In the genomic region with DNA sequence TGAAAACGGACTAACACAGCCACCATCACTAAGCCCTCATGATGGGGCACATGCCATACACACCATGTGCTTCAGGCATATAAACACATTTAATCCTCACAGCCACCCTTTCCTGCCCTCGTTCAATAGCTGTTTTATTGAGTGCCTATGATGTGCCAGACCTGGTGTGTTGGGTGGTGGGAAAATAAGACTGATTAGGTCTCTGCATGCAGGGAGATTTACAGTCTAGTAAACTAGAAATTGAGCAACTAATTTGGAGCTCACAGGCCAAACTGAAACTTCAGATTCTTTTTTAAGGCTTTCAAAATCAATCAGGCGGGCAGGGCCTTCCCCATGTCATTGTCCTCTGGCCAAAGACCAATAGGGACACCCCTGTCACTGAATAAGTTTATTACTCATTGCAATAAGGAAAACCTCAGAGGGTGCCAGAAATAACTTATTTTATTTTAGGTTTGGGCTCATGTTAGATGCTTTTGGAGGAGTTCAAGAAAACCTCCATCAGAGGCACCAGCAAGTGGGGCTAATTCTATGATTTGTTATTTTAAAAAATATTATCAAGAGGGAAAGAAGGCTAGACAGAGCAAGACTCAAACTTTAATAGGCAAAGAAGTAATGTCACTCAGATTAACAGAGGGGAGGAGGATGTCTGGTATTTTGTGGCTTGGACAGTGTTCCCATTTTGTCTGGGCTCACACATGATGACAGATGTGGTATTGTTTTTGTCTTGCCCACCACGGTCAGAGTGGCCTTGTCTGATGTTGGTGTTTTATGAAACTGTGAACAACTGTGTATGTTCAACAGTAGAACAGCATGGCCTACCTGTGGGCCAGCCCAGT, we compare ENCODE assay signal across 11 cellular contexts. TPM values are rescaled to one million over a fixed set of nuclear protein-coding genes. Genes with fewer than 3 reads are reported as not detected.
A peak's percentile ranks its signal among the peaks of the same experiment; 100 is the strongest.
DNase-seq lines count a peak whose midpoint lies in the region; ATAC-seq and TF ChIP-seq lines count a peak whose summit lies in the region.
"Had no signal": no experiment of that assay in that cellular context is flagged by ENCODE, and none has a peak within 500 bp of the region (broad histone marks: within the 10 kb centered on the region; RNA-seq: fewer than 3 reads in every experiment).

No MANE protein-coding gene starts in this region.

- CTCF ChIA-PET in Caco-2 (lab: Charles Lee): no interaction called here

- no peaks in the 10 kb centered on the region for H3K27me3 Mint-ChIP-seq in Caco-2 (ENCODE audit: insufficient read depth, unreplicated experiment)
- H3K27me3 Mint-ChIP-seq: brain had no signal

- POLR2A ChIA-PET in Caco-2 (lab: Charles Lee): no interaction called here

- DNase-seq in fibroblast of villous mesenchyme (ENCODE audit: low read depth): peak; percentile 83
- DNase-seq in NCI-H2171 treated with DMSO at 0.1 percent for 48 hours (lab: John Stamatoyannopoulos, UW): no peak
- DNase-seq in Caco-2: no peak
- no peak for DNase-seq in dorsolateral prefrontal cortex
- DNase-seq: head of caudate nucleus, NCI-H1417 had no signal

- BruUV-seq in Caco-2 (replicated peaks; lab: Mats Ljungman, UMichigan): no TSS peak

- no peaks in the 10 kb centered on the region for H3K4me1 Mint-ChIP-seq in Caco-2 (ENCODE audit: low read depth, unreplicated experiment)
- H3K4me1 Mint-ChIP-seq: brain had no signal

- H3K4me1 ChIP-seq in Caco-2: no peaks in the 10 kb centered on the region

- H3K36me3 Mint-ChIP-seq in Caco-2 (ENCODE audit: insufficient read depth, unreplicated experiment): peaks cover 12% of the 10 kb centered on the region

- no peak for TF ChIP-seq CTCF in fibroblast of villous mesenchyme (IDR thresholded peaks at IDR 0.05; ENCODE audit: insufficient read depth, low read depth, low read length)
- no peak for TF ChIP-seq CTCF in Caco-2 (IDR thresholded peaks at IDR 0.05; ENCODE audit: insufficient read depth in 1 of 2, low read depth in 1 of 2, low read length in 1 of 2, severe bottlenecking in 1 of 2, unreplicated experiment in 1 of 2)
- no peak for TF ChIP-seq CTCF in dorsolateral prefrontal cortex (IDR thresholded peaks at IDR 0.05 in 54 of 56, conservative IDR thresholded peaks at IDR 0.05 in 2 of 56; ENCODE audit: low read depth in 1 of 56, partially characterized antibody in 56 of 56)

- H3K27ac Mint-ChIP-seq in Caco-2 (ENCODE audit: unreplicated experiment): no peak overlapping the region
- H3K27ac Mint-ChIP-seq: brain had no signal

- H3K27me3 ChIP-seq in Caco-2 (replicated peaks; ENCODE audit: control insufficient read depth, insufficient read depth, low read length) (no peaks in the 10 kb centered on the region), dorsolateral prefrontal cortex (no peaks in the 10 kb centered on the region)

- intact Hi-C loops in Caco-2 (cut with micrococcal nuclease; ENCODE audit: unreplicated experiment) (no loop called here), dorsolateral prefrontal cortex (cut with DNase I) (no loop called here)

- no peak overlapping the region for H3K4me3 ChIP-seq in fibroblast of villous mesenchyme (ENCODE audit: low read depth, low read length)
- no peak overlapping the region for H3K4me3 ChIP-seq in Caco-2 (ENCODE audit: low read depth, low read length)
- H3K4me3 ChIP-seq in dorsolateral prefrontal cortex: no peak overlapping the region

- no peaks in the 10 kb centered on the region for H3K9me3 Mint-ChIP-seq in Caco-2 (ENCODE audit: unreplicated experiment)

- no peaks in the 10 kb centered on the region for H3K9me3 ChIP-seq in Caco-2

- ATAC-seq in GM18870 (IDR thresholded peaks at IDR 0.05; ENCODE audit: unreplicated experiment): peak; percentile 92
- ATAC-seq in GM21423 (IDR thresholded peaks at IDR 0.05; ENCODE audit: unreplicated experiment): peak; percentile 89
- ATAC-seq in HG03175 (IDR thresholded peaks at IDR 0.05; ENCODE audit: unreplicated experiment): peak; percentile 85
- no peak for ATAC-seq in SK-N-SH treated with all-trans-retinoic acid at 6 μM for 48 hours

- H3K36me3 ChIP-seq in Caco-2 (ENCODE audit: control insufficient read depth, insufficient read depth, low read length): no peaks in the 10 kb centered on the region

- H3K27ac ChIP-seq in dorsolateral prefrontal cortex: no peak overlapping the region

- H3K4me3 Mint-ChIP-seq in Caco-2 (ENCODE audit: unreplicated experiment): no peak overlapping the region
- H3K4me3 Mint-ChIP-seq: brain had no signal

TF ChIP-seq in SK-N-SH treated with all-trans-retinoic acid at 6 μM for 48 hours, 23 proteins besides CTCF, POLR2A, EP300 and RAD21 (continues in another document):
- no peak for TF ChIP-seq ISL1 (CRISPR knock-in tag; IDR thresholded peaks at IDR 0.05)
- TF ChIP-seq ZFP3 (CRISPR knock-in tag; IDR thresholded peaks at IDR 0.05): no peak
- no peak for TF ChIP-seq ARNTL (CRISPR knock-in tag; IDR thresholded peaks at IDR 0.05; ENCODE audit: borderline replicate concordance, low read depth)
- TF ChIP-seq, protein P1, sequence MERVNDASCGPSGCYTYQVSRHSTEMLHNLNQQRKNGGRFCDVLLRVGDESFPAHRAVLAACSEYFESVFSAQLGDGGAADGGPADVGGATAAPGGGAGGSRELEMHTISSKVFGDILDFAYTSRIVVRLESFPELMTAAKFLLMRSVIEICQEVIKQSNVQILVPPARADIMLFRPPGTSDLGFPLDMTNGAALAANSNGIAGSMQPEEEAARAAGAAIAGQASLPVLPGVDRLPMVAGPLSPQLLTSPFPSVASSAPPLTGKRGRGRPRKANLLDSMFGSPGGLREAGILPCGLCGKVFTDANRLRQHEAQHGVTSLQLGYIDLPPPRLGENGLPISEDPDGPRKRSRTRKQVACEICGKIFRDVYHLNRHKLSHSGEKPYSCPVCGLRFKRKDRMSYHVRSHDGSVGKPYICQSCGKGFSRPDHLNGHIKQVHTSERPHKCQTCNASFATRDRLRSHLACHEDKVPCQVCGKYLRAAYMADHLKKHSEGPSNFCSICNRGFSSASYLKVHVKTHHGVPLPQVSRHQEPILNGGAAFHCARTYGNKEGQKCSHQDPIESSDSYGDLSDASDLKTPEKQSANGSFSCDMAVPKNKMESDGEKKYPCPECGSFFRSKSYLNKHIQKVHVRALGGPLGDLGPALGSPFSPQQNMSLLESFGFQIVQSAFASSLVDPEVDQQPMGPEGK (CRISPR knock-in tag; IDR thresholded peaks at IDR 0.05; ENCODE audit: borderline replicate concordance): no peak
- TF ChIP-seq BACH2 (CRISPR knock-in tag; IDR thresholded peaks at IDR 0.05; ENCODE audit: borderline replicate concordance): no peak
- no peak for TF ChIP-seq ZNF8 (CRISPR knock-in tag; IDR thresholded peaks at IDR 0.05)
- TF ChIP-seq PPARA (CRISPR knock-in tag; IDR thresholded peaks at IDR 0.05; ENCODE audit: borderline replicate concordance): no peak
- TF ChIP-seq OSR1 (CRISPR knock-in tag; IDR thresholded peaks at IDR 0.05): no peak
- no peak for TF ChIP-seq ZFP30 (CRISPR knock-in tag; IDR thresholded peaks at IDR 0.05)
- no peak for TF ChIP-seq TCF4 (CRISPR knock-in tag; IDR thresholded peaks at IDR 0.05; ENCODE audit: borderline replicate concordance)
- TF ChIP-seq GLIS3 (CRISPR knock-in tag; IDR thresholded peaks at IDR 0.05): no peak
- TF ChIP-seq ESRRG (CRISPR knock-in tag; IDR thresholded peaks at IDR 0.05): no peak
- TF ChIP-seq ZC3H10 (CRISPR knock-in tag; IDR thresholded peaks at IDR 0.05): no peak
- TF ChIP-seq, protein P2, sequence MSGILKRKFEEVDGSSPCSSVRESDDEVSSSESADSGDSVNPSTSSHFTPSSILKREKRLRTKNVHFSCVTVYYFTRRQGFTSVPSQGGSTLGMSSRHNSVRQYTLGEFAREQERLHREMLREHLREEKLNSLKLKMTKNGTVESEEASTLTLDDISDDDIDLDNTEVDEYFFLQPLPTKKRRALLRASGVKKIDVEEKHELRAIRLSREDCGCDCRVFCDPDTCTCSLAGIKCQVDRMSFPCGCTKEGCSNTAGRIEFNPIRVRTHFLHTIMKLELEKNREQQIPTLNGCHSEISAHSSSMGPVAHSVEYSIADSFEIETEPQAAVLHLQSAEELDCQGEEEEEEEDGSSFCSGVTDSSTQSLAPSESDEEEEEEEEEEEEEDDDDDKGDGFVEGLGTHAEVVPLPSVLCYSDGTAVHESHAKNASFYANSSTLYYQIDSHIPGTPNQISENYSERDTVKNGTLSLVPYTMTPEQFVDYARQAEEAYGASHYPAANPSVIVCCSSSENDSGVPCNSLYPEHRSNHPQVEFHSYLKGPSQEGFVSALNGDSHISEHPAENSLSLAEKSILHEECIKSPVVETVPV (CRISPR knock-in tag; IDR thresholded peaks at IDR 0.05): no peak
- TF ChIP-seq SNAI2 (CRISPR knock-in tag; IDR thresholded peaks at IDR 0.05): no peak
- no peak for TF ChIP-seq RARB (CRISPR knock-in tag; IDR thresholded peaks at IDR 0.05)
- TF ChIP-seq, protein P3, sequence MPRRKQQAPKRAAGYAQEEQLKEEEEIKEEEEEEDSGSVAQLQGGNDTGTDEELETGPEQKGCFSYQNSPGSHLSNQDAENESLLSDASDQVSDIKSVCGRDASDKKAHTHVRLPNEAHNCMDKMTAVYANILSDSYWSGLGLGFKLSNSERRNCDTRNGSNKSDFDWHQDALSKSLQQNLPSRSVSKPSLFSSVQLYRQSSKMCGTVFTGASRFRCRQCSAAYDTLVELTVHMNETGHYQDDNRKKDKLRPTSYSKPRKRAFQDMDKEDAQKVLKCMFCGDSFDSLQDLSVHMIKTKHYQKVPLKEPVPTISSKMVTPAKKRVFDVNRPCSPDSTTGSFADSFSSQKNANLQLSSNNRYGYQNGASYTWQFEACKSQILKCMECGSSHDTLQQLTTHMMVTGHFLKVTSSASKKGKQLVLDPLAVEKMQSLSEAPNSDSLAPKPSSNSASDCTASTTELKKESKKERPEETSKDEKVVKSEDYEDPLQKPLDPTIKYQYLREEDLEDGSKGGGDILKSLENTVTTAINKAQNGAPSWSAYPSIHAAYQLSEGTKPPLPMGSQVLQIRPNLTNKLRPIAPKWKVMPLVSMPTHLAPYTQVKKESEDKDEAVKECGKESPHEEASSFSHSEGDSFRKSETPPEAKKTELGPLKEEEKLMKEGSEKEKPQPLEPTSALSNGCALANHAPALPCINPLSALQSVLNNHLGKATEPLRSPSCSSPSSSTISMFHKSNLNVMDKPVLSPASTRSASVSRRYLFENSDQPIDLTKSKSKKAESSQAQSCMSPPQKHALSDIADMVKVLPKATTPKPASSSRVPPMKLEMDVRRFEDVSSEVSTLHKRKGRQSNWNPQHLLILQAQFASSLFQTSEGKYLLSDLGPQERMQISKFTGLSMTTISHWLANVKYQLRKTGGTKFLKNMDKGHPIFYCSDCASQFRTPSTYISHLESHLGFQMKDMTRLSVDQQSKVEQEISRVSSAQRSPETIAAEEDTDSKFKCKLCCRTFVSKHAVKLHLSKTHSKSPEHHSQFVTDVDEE (CRISPR knock-in tag; IDR thresholded peaks at IDR 0.05): no peak
- no peak for TF ChIP-seq CSDC2 (CRISPR knock-in tag; IDR thresholded peaks at IDR 0.05)

RNA-seq across cellular contexts. Expression of a gene that starts 12.0 kb away (rescaled TPM):
- total RNA-seq in fibroblast of villous mesenchyme (26.7 and 28.5 TPM in 2 replicates), Caco-2 (2022) (25.4 and 25.6 TPM in 2 replicates), dorsolateral prefrontal cortex (10 to 100 TPM; 11.5 to 26.4 (median 17.2) TPM)
